8 cellular contexts compared by ENCODE assay signal in genomic region chr2:170815746-170816498, GRCh38. TPM values are rescaled to one million over a fixed set of nuclear protein-coding genes. Genes with fewer than 3 reads are reported as not detected.
DNase-seq lines count a peak whose midpoint lies in the region; ATAC-seq and TF ChIP-seq lines count a peak whose summit lies in the region.

No MANE protein-coding gene starts in this region.

- H3K4me1 Mint-ChIP-seq in brain: peaks cover 70% of the 10 kb centered on the region

- H3K27me3 Mint-ChIP-seq in brain: peaks cover 79% of the 10 kb centered on the region

- peak overlapping the region; percentile 81 to 92 (median 85) for H3K4me3 Mint-ChIP-seq in brain

- TF ChIP-seq CTCF in AG09319 (IDR thresholded peaks at IDR 0.05; ENCODE audit: low read depth, low read length): peak; percentile 63
- TF ChIP-seq CTCF in GM20000 (IDR thresholded peaks at IDR 0.05; ENCODE audit: extremely low read depth, missing control alignments): peak; percentile 21
- peak; percentile 96 to 98 for TF ChIP-seq CTCF in brain (conservative IDR thresholded peaks at IDR 0.05)

- peaks cover 17% of the 10 kb centered on the region for H3K36me3 Mint-ChIP-seq in brain

- H3K9me3 Mint-ChIP-seq in brain: peaks cover 0 to 15% (median 0%) of the 10 kb centered on the region in 5 experiments

- H3K27ac Mint-ChIP-seq in brain: peak overlapping the region in 3 of 5 experiments; percentile 83 to 98 (median 84)

- ATAC-seq in GM21526 (IDR thresholded peaks at IDR 0.05; ENCODE audit: low FRiP score, unreplicated experiment): no peak

- DNase-seq in AG09319 (ENCODE audit: extremely low read depth, low read depth) (no peak), GM20000 (ENCODE audit: low spot score) (peak; percentile 83), NCI-H1930 (lab: John Stamatoyannopoulos, UW) (peak; percentile 84 to 88), T-helper 9 cell (peak; percentile 47), inferior parietal cortex (ENCODE audit: extremely low spot score) (peak; percentile 69)
- peak in 2 of 3 donors; percentile 66 to 70 for DNase-seq in stimulated activated CD4-positive, alpha-beta T cell treated with anti-CD3 and anti-CD28 coated beads, Interleukin-12 subunit alpha, Interleukin-12 subunit beta, amount 100 ng/mL, for 48 hours (ENCODE audit: low read depth in 2 of 3, low spot score in 1 of 3)

RNA-seq across cellular contexts. Expression of gene GAD1, which starts 0.8 kb away (rescaled TPM):
- polyA plus RNA-seq in brain (ENCODE audit: insufficient read depth, low read depth, low replicate concordance): 17.2 TPM

RNA-seq across cellular contexts. Expression of gene ERICH2, which starts 45.7 kb away (rescaled TPM):
- polyA plus RNA-seq in brain (ENCODE audit: insufficient read depth, low read depth, low replicate concordance): 1.1 TPM

Comparison
In these comparisons a context has a peak if more than half of its experiments do, and no peak if none do; other contexts are left out.
1. CTCF ChIP-seq: peak in every context shown above with its lines; median percentile 97 in brain; 63 in AG09319; 21 in GM20000.